In genomic region chr6:43020847-43021246, GRCh38 we compare ENCODE assay signal across 8 cellular contexts. TPM values are rescaled to one million over a fixed set of nuclear protein-coding genes. Genes with fewer than 3 reads are reported as not detected.
DNase-seq lines count a peak whose midpoint lies in the region; ATAC-seq and TF ChIP-seq lines count a peak whose summit lies in the region.

No MANE protein-coding gene starts in this region.

- no peaks in the 10 kb centered on the region for H3K27me3 ChIP-seq in GM23248 (replicated peaks; ENCODE audit: insufficient read depth)
- no peaks in the 10 kb centered on the region for H3K27me3 ChIP-seq in Peyer's patch
- H3K27me3 ChIP-seq in esophagus muscularis mucosa, result no peaks in the 10 kb centered on the region
- H3K27me3 ChIP-seq in parathyroid adenoma (ENCODE audit: control insufficient read depth, insufficient read depth, low read length), result no peaks in the 10 kb centered on the region

- no peak for ATAC-seq in GM21528 (IDR thresholded peaks at IDR 0.05; ENCODE audit: low FRiP score, unreplicated experiment)

- DNase-seq in GM23248 (no peak), Peyer's patch (no peak), esophagus muscularis mucosa (ENCODE audit: extremely low spot score) (no peak), middle frontal gyrus (ENCODE audit: extremely low spot score, low spot score) (no peak), KG1 (lab: John Stamatoyannopoulos, UW) (no peak), KBM-7 (no peak)

- H3F3A ChIP-seq in GM23248 (ENCODE audit: insufficient read depth), result peaks cover 43% of the 10 kb centered on the region

- TF ChIP-seq EP300 in esophagus muscularis mucosa (IDR thresholded peaks at IDR 0.05), result no peak

- in situ Hi-C loops in GM23248 (cut with MboI) (no loop called here), KBM-7 (cut with MboI; ENCODE audit: low pct_unique_long_range_greater_than_20kb, low sequenced_read_pairs) (no loop called here)

- H3K79me2 ChIP-seq in GM23248 (ENCODE audit: insufficient read depth) (peaks cover 80% of the 10 kb centered on the region), parathyroid adenoma (peaks cover 16% of the 10 kb centered on the region)

- no peaks in the 10 kb centered on the region for H3K9me2 ChIP-seq in GM23248 (ENCODE audit: insufficient read depth)

- no peaks in the 10 kb centered on the region for H3K9me3 ChIP-seq in GM23248 (ENCODE audit: low read depth)
- no peaks in the 10 kb centered on the region for H3K9me3 ChIP-seq in Peyer's patch
- no peaks in the 10 kb centered on the region for H3K9me3 ChIP-seq in esophagus muscularis mucosa
- H3K9me3 ChIP-seq in parathyroid adenoma (ENCODE audit: control insufficient read depth, low read length), result no peaks in the 10 kb centered on the region

- intact Hi-C loops in esophagus muscularis mucosa (cut with DNase I), result no loop called here

- H3K4me3 ChIP-seq in GM23248, result peak overlapping the region; percentile 80
- peak overlapping the region; percentile 69 to 98 (median 80) for H3K4me3 ChIP-seq in Peyer's patch
- H3K4me3 ChIP-seq in esophagus muscularis mucosa, result peak overlapping the region; percentile 79 to 99 (median 94)
- peak overlapping the region; percentile 63 for H3K4me3 ChIP-seq in parathyroid adenoma (ENCODE audit: low read depth, low read length)

- peak overlapping the region; percentile 85 for H2AFZ ChIP-seq in GM23248
- peak overlapping the region; percentile 89 for H2AFZ ChIP-seq in parathyroid adenoma

- H3K27ac ChIP-seq in GM23248 (peak overlapping the region; percentile 68), Peyer's patch (peak overlapping the region; percentile 80 to 89 (median 83)), esophagus muscularis mucosa (replicated peaks in 1 of 4) (peak overlapping the region; percentile 83 to 97 (median 92)), parathyroid adenoma (peak overlapping the region; percentile 83)

- peaks cover 33% of the 10 kb centered on the region for H3K36me3 ChIP-seq in GM23248 (ENCODE audit: low read depth)
- peaks cover 0 to 38% (median 0%) of the 10 kb centered on the region in 3 donors for H3K36me3 ChIP-seq in Peyer's patch
- H3K36me3 ChIP-seq in esophagus muscularis mucosa, result peaks cover 21 to 54% (median 49%) of the 10 kb centered on the region in 4 donors
- no peaks in the 10 kb centered on the region for H3K36me3 ChIP-seq in parathyroid adenoma (ENCODE audit: control insufficient read depth, insufficient read depth, low read length)

- no peaks in the 10 kb centered on the region; the same call in 1 of the 2 replicates for H4K20me1 ChIP-seq in GM23248 (ENCODE audit: insufficient read depth)

- TF ChIP-seq CTCF in Peyer's patch (IDR thresholded peaks at IDR 0.05) (no peak), esophagus muscularis mucosa (IDR thresholded peaks at IDR 0.05) (no peak), parathyroid adenoma (IDR thresholded peaks at IDR 0.05) (no peak)

- peak overlapping the region; percentile 85 for H3K9ac ChIP-seq in GM23248
- peak overlapping the region; percentile 6 for H3K9ac ChIP-seq in parathyroid adenoma

- TF ChIP-seq POLR2A in Peyer's patch (IDR thresholded peaks at IDR 0.05) (no peak), esophagus muscularis mucosa (IDR thresholded peaks at IDR 0.05; ENCODE audit: low read depth) (no peak)

- H3K4me1 ChIP-seq in GM23248 (ENCODE audit: insufficient read depth) (peaks cover 17% of the 10 kb centered on the region), Peyer's patch (peaks cover 0 to 38% (median 8%) of the 10 kb centered on the region in 4 donors), esophagus muscularis mucosa (peaks cover 48 to 71% (median 52%) of the 10 kb centered on the region in 4 donors), parathyroid adenoma (peaks cover 22% of the 10 kb centered on the region)

- 26 to 38% methylated on average over 5 of the region's 5 CpGs for WGBS in GM23248 (ENCODE audit: low coverage in 1 of 2, low lambda C conversion rate in 2 of 2, missing lambda C conversion rate in 2 of 2), 2 experiments
- WGBS in esophagus muscularis mucosa, result 39% methylated on average over 5 of the region's 5 CpGs

- H3K4me2 ChIP-seq in GM23248 (ENCODE audit: unreplicated experiment) (peak overlapping the region; percentile 90), parathyroid adenoma (ENCODE audit: low read length) (peak overlapping the region; percentile 94)

RNA-seq across cellular contexts. Expression of gene RRP36, which starts 0.6 kb away (rescaled TPM):
- 45.0 and 58.3 TPM in 2 replicates for total RNA-seq in GM23248 (2014; rRNA removed; shearing (Covaris generic))
- 71.6 and 74.3 TPM in 2 replicates for polyA plus RNA-seq in GM23248 (2016; fragmentation: Nextera tagmentation; extraction: Ambion mirVana)
- 10 to 100 TPM; 39.2 to 75.9 (median 50.4) TPM for total RNA-seq in Peyer's patch
- 10 to 100 TPM; 43.2 to 65.2 (median 51.4) TPM for total RNA-seq in esophagus muscularis mucosa

RNA-seq across cellular contexts. Expression of gene KLHDC3, which starts 6.8 kb away (rescaled TPM):
- total RNA-seq in GM23248 (2014; rRNA removed; shearing (Covaris generic)), result 124 and 129 TPM in 2 replicates
- polyA plus RNA-seq in GM23248 (2016; fragmentation: Nextera tagmentation; extraction: Ambion mirVana), result 94.3 and 95.4 TPM in 2 replicates
- total RNA-seq in Peyer's patch (10 to 100 TPM; 38.8 to 59.2 (median 52.6) TPM), esophagus muscularis mucosa (100 to 1,000 TPM in 2 of 4 donors, 10 to 100 TPM in 2; 88.0 to 175 (median 98.1) TPM)

RNA-seq across cellular contexts. Expression of gene MEA1, which starts 7.1 kb away (rescaled TPM):
- 83.1 and 100 TPM in 2 replicates for total RNA-seq in GM23248 (2014; rRNA removed; shearing (Covaris generic))
- 171 and 175 TPM in 2 replicates for polyA plus RNA-seq in GM23248 (2016; fragmentation: Nextera tagmentation; extraction: Ambion mirVana)
- total RNA-seq in Peyer's patch (10 to 100 TPM; 34.3 to 40.4 (median 36.1) TPM), esophagus muscularis mucosa (10 to 100 TPM; 51.5 to 71.2 (median 62.8) TPM)

RNA-seq across cellular contexts. Expression of gene CUL7, which starts 32.8 kb away (rescaled TPM):
- 50.1 and 54.1 TPM in 2 replicates for total RNA-seq in GM23248 (2014; rRNA removed; shearing (Covaris generic))
- polyA plus RNA-seq in GM23248 (2016; fragmentation: Nextera tagmentation; extraction: Ambion mirVana), result 21.8 and 23.7 TPM in 2 replicates
- total RNA-seq in Peyer's patch (10 to 100 TPM; 19.4 to 33.0 (median 23.1) TPM), esophagus muscularis mucosa (10 to 100 TPM in 3 of 4 donors, 1 to 10 TPM in 1; 8.4 to 19.6 (median 14.4) TPM)

RNA-seq across cellular contexts. Expression of gene PPP2R5D, which starts 36.5 kb away (rescaled TPM):
- total RNA-seq in GM23248 (2014; rRNA removed; shearing (Covaris generic)), result 39.1 and 42.7 TPM in 2 replicates
- 40.7 and 41.4 TPM in 2 replicates for polyA plus RNA-seq in GM23248 (2016; fragmentation: Nextera tagmentation; extraction: Ambion mirVana)
- 100 to 1,000 TPM in 3 of 4 donors, 10 to 100 TPM in 1; 84.2 to 177 (median 152) TPM for total RNA-seq in Peyer's patch
- 10 to 100 TPM; 35.3 to 48.2 (median 42.4) TPM for total RNA-seq in esophagus muscularis mucosa
